In genomic region chr14:68687746-68688145, GRCh38 we compare ENCODE assay signal across 12 cellular contexts.
DNase-seq lines count a peak whose midpoint lies in the region; ATAC-seq, FAIRE-seq and TF ChIP-seq lines count a peak whose summit lies in the region.
"Had no signal": no experiment of that assay in that cellular context is flagged by ENCODE, and none has a peak within 500 bp of the region (broad histone marks: within the 10 kb centered on the region; RNA-seq: fewer than 3 reads in every experiment).

No MANE protein-coding gene starts in this region.

- H3K27me3 ChIP-seq in tibial artery (no peaks in the 10 kb centered on the region), vagina (no peaks in the 10 kb centered on the region)
- H3K27me3 ChIP-seq: colonic mucosa had no signal

- H3K4me3 Mint-ChIP-seq in activated CD8-positive, alpha-beta T cell treated with anti-CD3 and anti-CD28 coated beads, Interleukin-2, amount 10 ng/mL, durations not matched to agents 7 days and 5 days: no peak overlapping the region
- no peak overlapping the region for H3K4me3 Mint-ChIP-seq in activated CD8-positive, alpha-beta T cell treated with anti-CD3 and anti-CD28 coated beads for 36 hours

- H3K4me3 ChIP-seq in foreskin fibroblast (ENCODE audit: low read depth in 1 of 2, low read length in 2 of 2): no peak overlapping the region
- no peak overlapping the region for H3K4me3 ChIP-seq in tibial artery
- no peak overlapping the region for H3K4me3 ChIP-seq in vagina
- H3K4me3 ChIP-seq: colonic mucosa, GM12878 had no signal

- H3K9me3 ChIP-seq in tibial artery (no peaks in the 10 kb centered on the region), vagina (no peaks in the 10 kb centered on the region)
- H3K9me3 ChIP-seq: colonic mucosa had no signal

- POLR2A ChIA-PET in activated CD8-positive, alpha-beta T cell treated with anti-CD3 and anti-CD28 coated beads, Interleukin-2, amount 10 ng/mL, durations not matched to agents 7 days and 5 days (lab: Charles Lee): no interaction called here
- POLR2A ChIA-PET in activated CD8-positive, alpha-beta T cell treated with anti-CD3 and anti-CD28 coated beads for 36 hours (lab: Charles Lee): no interaction called here

- intact Hi-C loops in activated CD8-positive, alpha-beta T cell treated with anti-CD3 and anti-CD28 coated beads for 36 hours (cut with micrococcal nuclease): loop anchor here (5.0 kb wide), 1 partner anchor 45 kb away; no protein-coding TSS in a partner anchor
- intact Hi-C loops in tibial artery (cut with DNase I; ENCODE audit: low total_unique reads): no loop called here
- intact Hi-C loops in vagina (cut with DNase I): no loop called here

- DNase-seq in activated CD8-positive, alpha-beta T cell treated with anti-CD3 and anti-CD28 coated beads, Interleukin-2, amount 10 ng/mL, durations not matched to agents 7 days and 5 days: no peak
- DNase-seq in activated CD8-positive, alpha-beta T cell treated with anti-CD3 and anti-CD28 coated beads for 36 hours: no peak
- DNase-seq in foreskin fibroblast (peak; percentile 83 to 89), tibial artery (peak; percentile 4 to 55), GM12891 (ENCODE audit: insufficient read length, low spot score) (no peak), vagina (ENCODE audit: extremely low spot score in 2 of 2) (no peak)
- DNase-seq: activated CD8-positive, alpha-beta memory T cell treated with anti-CD3 and anti-CD28 coated beads for 24 hours; colonic mucosa; RPMI8226 had no signal

- CTCF ChIA-PET in activated CD8-positive, alpha-beta T cell treated with anti-CD3 and anti-CD28 coated beads, Interleukin-2, amount 10 ng/mL, durations not matched to agents 7 days and 5 days (lab: Charles Lee): no interaction called here
- CTCF ChIA-PET in activated CD8-positive, alpha-beta T cell treated with anti-CD3 and anti-CD28 coated beads for 36 hours (lab: Charles Lee): interaction anchor here (1.4 kb wide), 1 partner anchor 10 kb away, joined by 4 read pairs; no protein-coding TSS in a partner anchor

- ATAC-seq in activated CD8-positive, alpha-beta T cell treated with anti-CD3 and anti-CD28 coated beads, Interleukin-2, amount 10 ng/mL, durations not matched to agents 7 days and 5 days: no peak
- no peak for ATAC-seq in activated CD8-positive, alpha-beta T cell treated with anti-CD3 and anti-CD28 coated beads for 36 hours
- ATAC-seq in SK-N-SH treated with all-trans-retinoic acid at 6 μM for 48 hours (peak; percentile 63), GM18498 (IDR thresholded peaks at IDR 0.05; ENCODE audit: unreplicated experiment) (no peak)
- ATAC-seq: GM12878 had no signal

- no peak overlapping the region for H3K27ac ChIP-seq in tibial artery
- no peak overlapping the region for H3K27ac ChIP-seq in vagina
- H3K27ac ChIP-seq: colonic mucosa had no signal

- H3K27ac Mint-ChIP-seq in activated CD8-positive, alpha-beta T cell treated with anti-CD3 and anti-CD28 coated beads, Interleukin-2, amount 10 ng/mL, durations not matched to agents 7 days and 5 days: peak overlapping the region; percentile 46
- H3K27ac Mint-ChIP-seq in activated CD8-positive, alpha-beta T cell treated with anti-CD3 and anti-CD28 coated beads for 36 hours: no peak overlapping the region

- H3K4me1 ChIP-seq in tibial artery (peaks cover 0 to 31% (median 21%) of the 10 kb centered on the region in 4 donors), vagina (peaks cover 25% of the 10 kb centered on the region)

- TF ChIP-seq CTCF in activated CD8-positive, alpha-beta T cell treated with anti-CD3 and anti-CD28 coated beads for 36 hours (IDR thresholded peaks at IDR 0.05): no peak
- TF ChIP-seq CTCF in foreskin fibroblast (IDR thresholded peaks at IDR 0.05; ENCODE audit: low read depth, low read length) (no peak), tibial artery (IDR thresholded peaks at IDR 0.05) (no peak), vagina (IDR thresholded peaks at IDR 0.05) (no peak)

- H3K4me1 Mint-ChIP-seq in activated CD8-positive, alpha-beta T cell treated with anti-CD3 and anti-CD28 coated beads, Interleukin-2, amount 10 ng/mL, durations not matched to agents 7 days and 5 days (ENCODE audit: low read depth): peaks cover 40% of the 10 kb centered on the region
- H3K4me1 Mint-ChIP-seq in activated CD8-positive, alpha-beta T cell treated with anti-CD3 and anti-CD28 coated beads for 36 hours (ENCODE audit: low read depth): peaks cover 40% of the 10 kb centered on the region

- no peaks in the 10 kb centered on the region for H3K9me3 Mint-ChIP-seq in activated CD8-positive, alpha-beta T cell treated with anti-CD3 and anti-CD28 coated beads, Interleukin-2, amount 10 ng/mL, durations not matched to agents 7 days and 5 days (ENCODE audit: insufficient read depth)
- no peaks in the 10 kb centered on the region for H3K9me3 Mint-ChIP-seq in activated CD8-positive, alpha-beta T cell treated with anti-CD3 and anti-CD28 coated beads for 36 hours

- TF ChIP-seq POLR2A in GM12891 (IDR thresholded peaks at IDR 0.05; ENCODE audit: low read depth, low read length): no peak
- no peak for TF ChIP-seq POLR2A in vagina (IDR thresholded peaks at IDR 0.05)

- no peak for FAIRE-seq in GM12891 (lab: Jason Lieb, UNC)
- FAIRE-seq: GM12878 had no signal

- peaks cover 6% of the 10 kb centered on the region for H3K27me3 Mint-ChIP-seq in activated CD8-positive, alpha-beta T cell treated with anti-CD3 and anti-CD28 coated beads, Interleukin-2, amount 10 ng/mL, durations not matched to agents 7 days and 5 days (ENCODE audit: low read depth)
- no peaks in the 10 kb centered on the region for H3K27me3 Mint-ChIP-seq in activated CD8-positive, alpha-beta T cell treated with anti-CD3 and anti-CD28 coated beads for 36 hours

- H3K36me3 ChIP-seq in tibial artery (no peaks in the 10 kb centered on the region), vagina (no peaks in the 10 kb centered on the region)
- H3K36me3 ChIP-seq: colonic mucosa had no signal

- no peaks in the 10 kb centered on the region for H3K36me3 Mint-ChIP-seq in activated CD8-positive, alpha-beta T cell treated with anti-CD3 and anti-CD28 coated beads, Interleukin-2, amount 10 ng/mL, durations not matched to agents 7 days and 5 days (ENCODE audit: low read depth)
- no peaks in the 10 kb centered on the region for H3K36me3 Mint-ChIP-seq in activated CD8-positive, alpha-beta T cell treated with anti-CD3 and anti-CD28 coated beads for 36 hours (ENCODE audit: low read depth)

TF ChIP-seq in SK-N-SH treated with all-trans-retinoic acid at 6 μM for 48 hours, 23 proteins besides CTCF, POLR2A, EP300 and RAD21 (continues in another document):
- TF ChIP-seq PATZ1 (CRISPR knock-in tag; IDR thresholded peaks at IDR 0.05; ENCODE audit: borderline replicate concordance): no peak

TF ChIP-seq in GM12891, 5 proteins besides CTCF, POLR2A, EP300 and RAD21:
- TF ChIP-seq POU2F2 (IDR thresholded peaks at IDR 0.05; ENCODE audit: low read depth, low read length) (no peak), SPI1 (IDR thresholded peaks at IDR 0.05; ENCODE audit: low read depth, low read length) (no peak)

Comparison
In these comparisons a context has a peak if more than half of its experiments do, and no peak if none do; other contexts are left out.
1. DNase-seq: peak in foreskin fibroblast (2 of 2) and tibial artery (2 of 2); none in activated CD8-positive, alpha-beta T cell treated with anti-CD3 and anti-CD28 coated beads, Interleukin-2, amount 10 ng/mL, durations not matched to agents 7 days and 5 days (single experiment), activated CD8-positive, alpha-beta T cell treated with anti-CD3 and anti-CD28 coated beads for 36 hours (single experiment), GM12891 (single experiment) and vagina (0 of 2).